Comparison of ENCODE assay signal across 14 cellular contexts in genomic region chr2:224869601-224870000, GRCh38.
DNase-seq lines count a peak whose midpoint lies in the region; ATAC-seq and TF ChIP-seq lines count a peak whose summit lies in the region.
"Had no signal": no experiment of that assay in that cellular context is flagged by ENCODE, and none has a peak within 500 bp of the region (broad histone marks: within the 10 kb centered on the region; RNA-seq: fewer than 3 reads in every experiment).

No MANE protein-coding gene starts in this region.

- H3K27ac Mint-ChIP-seq in nephron progenitor cell: no peak overlapping the region
- no peak overlapping the region for H3K27ac Mint-ChIP-seq in activated CD8-positive, alpha-beta memory T cell treated with anti-CD3 and anti-CD28 coated beads, Interleukin-2, amount 10 ng/mL, durations not matched to agents 7 days and 5 days
- H3K27ac Mint-ChIP-seq: WTC11 had no signal

- peaks cover 2% of the 10 kb centered on the region for H3K27me3 Mint-ChIP-seq in nephron progenitor cell (ENCODE audit: low read depth, poor library complexity)
- H3K27me3 Mint-ChIP-seq in activated CD8-positive, alpha-beta memory T cell treated with anti-CD3 and anti-CD28 coated beads, Interleukin-2, amount 10 ng/mL, durations not matched to agents 7 days and 5 days: no peaks in the 10 kb centered on the region

- DNase-seq in ELR (ENCODE audit: low read depth) (peak; percentile 94), SJSA1 (ENCODE audit: low read depth in 1 of 2, low spot score in 2 of 2) (peak in 1 of 2 experiments; percentile 38), epidermal melanocyte (ENCODE audit: insufficient read length, low spot score) (peak; percentile 60), renal cortical epithelial cell (ENCODE audit: low read depth) (peak; percentile 73), NOMO-1 (lab: John Stamatoyannopoulos, UW; ENCODE audit: unreplicated experiment in 2 of 2) (no peak), Karpas-422 (no peak), nephron progenitor cell (no peak)
- DNase-seq in activated CD8-positive, alpha-beta memory T cell treated with anti-CD3 and anti-CD28 coated beads, Interleukin-2, amount 10 ng/mL, durations not matched to agents 7 days and 5 days: no peak
- DNase-seq: activated T-cell treated with anti-CD3 and anti-CD28 coated beads, Interleukin-2, amount 50 U/mL, for 4 hours; left ventricle myocardium superior; nucleus accumbens; SHP77; stimulated activated naive CD4-positive, alpha-beta T cell treated with Interleukin-2 at 50 U/mL for 16 hours had no signal

- no peaks in the 10 kb centered on the region for H3K79me2 ChIP-seq in Karpas-422 (ENCODE audit: low read length)

- CTCF ChIA-PET in activated CD8-positive, alpha-beta memory T cell treated with anti-CD3 and anti-CD28 coated beads, Interleukin-2, amount 10 ng/mL, durations not matched to agents 7 days and 5 days (lab: Charles Lee): interaction anchor here (0.6 kb wide), 1 partner anchor 718 kb away, joined by 3 read pairs; no protein-coding TSS in a partner anchor

- no peaks in the 10 kb centered on the region for H3K4me1 Mint-ChIP-seq in nephron progenitor cell
- H3K4me1 Mint-ChIP-seq in activated CD8-positive, alpha-beta memory T cell treated with anti-CD3 and anti-CD28 coated beads, Interleukin-2, amount 10 ng/mL, durations not matched to agents 7 days and 5 days: no peaks in the 10 kb centered on the region
- H3K4me1 Mint-ChIP-seq: WTC11 had no signal

- no peak overlapping the region for H2AFZ ChIP-seq in Karpas-422 (ENCODE audit: low read length)

- H3K9me3 ChIP-seq in SJSA1 (replicated peaks) (no peaks in the 10 kb centered on the region), Karpas-422 (ENCODE audit: low read length) (no peaks in the 10 kb centered on the region)

- ATAC-seq in activated CD8-positive, alpha-beta memory T cell treated with anti-CD3 and anti-CD28 coated beads, Interleukin-2, amount 10 ng/mL, durations not matched to agents 7 days and 5 days: no peak
- ATAC-seq: left ventricle myocardium superior, WTC11 had no signal

- no peaks in the 10 kb centered on the region for H3K9me2 ChIP-seq in Karpas-422 (replicated peaks; ENCODE audit: insufficient read depth, low read length)

- no peak for TF ChIP-seq CTCF in nephron progenitor cell (IDR thresholded peaks at IDR 0.05)

- peaks cover 58% of the 10 kb centered on the region for H3K36me3 ChIP-seq in SJSA1
- H3K36me3 ChIP-seq in Karpas-422 (ENCODE audit: insufficient read depth, low read length): no peaks in the 10 kb centered on the region

- H3K4me2 ChIP-seq in Karpas-422 (ENCODE audit: low read depth, low read length, poor library complexity, severe bottlenecking): no peak overlapping the region

- H3K4me3 Mint-ChIP-seq in nephron progenitor cell: no peak overlapping the region
- no peak overlapping the region for H3K4me3 Mint-ChIP-seq in activated CD8-positive, alpha-beta memory T cell treated with anti-CD3 and anti-CD28 coated beads, Interleukin-2, amount 10 ng/mL, durations not matched to agents 7 days and 5 days
- H3K4me3 Mint-ChIP-seq: activated T-cell treated with anti-CD3 and anti-CD28 coated beads, Interleukin-2, amount 50 U/mL, for 4 hours; WTC11 had no signal

- H3K9me3 Mint-ChIP-seq in nephron progenitor cell: no peaks in the 10 kb centered on the region
- H3K9me3 Mint-ChIP-seq in activated CD8-positive, alpha-beta memory T cell treated with anti-CD3 and anti-CD28 coated beads, Interleukin-2, amount 10 ng/mL, durations not matched to agents 7 days and 5 days (ENCODE audit: low read depth): peaks cover 7% of the 10 kb centered on the region

- H3K4me1 ChIP-seq in SJSA1 (replicated peaks): peaks cover 12% of the 10 kb centered on the region
- no peaks in the 10 kb centered on the region for H3K4me1 ChIP-seq in Karpas-422 (ENCODE audit: low read length)

- peak overlapping the region; percentile 23 for H3K27ac ChIP-seq in SJSA1
- H3K27ac ChIP-seq in Karpas-422 (ENCODE audit: low read length): no peak overlapping the region

- H3K9ac ChIP-seq in Karpas-422 (ENCODE audit: low read length): no peak overlapping the region

- H3K27me3 ChIP-seq in SJSA1 (replicated peaks) (no peaks in the 10 kb centered on the region), Karpas-422 (ENCODE audit: low read length) (no peaks in the 10 kb centered on the region)

- H3K36me3 Mint-ChIP-seq in nephron progenitor cell (ENCODE audit: low read depth): no peaks in the 10 kb centered on the region
- peaks cover 89% of the 10 kb centered on the region for H3K36me3 Mint-ChIP-seq in activated CD8-positive, alpha-beta memory T cell treated with anti-CD3 and anti-CD28 coated beads, Interleukin-2, amount 10 ng/mL, durations not matched to agents 7 days and 5 days
- H3K36me3 Mint-ChIP-seq: WTC11 had no signal

- no peak overlapping the region for H3K4me3 ChIP-seq in SJSA1
- no peak overlapping the region for H3K4me3 ChIP-seq in Karpas-422 (ENCODE audit: low read length)

- H4K20me1 ChIP-seq in Karpas-422 (ENCODE audit: insufficient read depth, low read depth, low read length): no peaks in the 10 kb centered on the region

Comparison
In these comparisons a context has a peak if more than half of its experiments do, and no peak if none do; other contexts are left out.
1. DNase-seq: peak in ELR (single experiment), epidermal melanocyte (single experiment) and renal cortical epithelial cell (single experiment); none in NOMO-1 (0 of 2), Karpas-422 (single experiment), nephron progenitor cell (single experiment) and activated CD8-positive, alpha-beta memory T cell treated with anti-CD3 and anti-CD28 coated beads, Interleukin-2, amount 10 ng/mL, durations not matched to agents 7 days and 5 days (single experiment).